Comparison of ENCODE assay signal across 1 cellular context in the genomic region with DNA sequence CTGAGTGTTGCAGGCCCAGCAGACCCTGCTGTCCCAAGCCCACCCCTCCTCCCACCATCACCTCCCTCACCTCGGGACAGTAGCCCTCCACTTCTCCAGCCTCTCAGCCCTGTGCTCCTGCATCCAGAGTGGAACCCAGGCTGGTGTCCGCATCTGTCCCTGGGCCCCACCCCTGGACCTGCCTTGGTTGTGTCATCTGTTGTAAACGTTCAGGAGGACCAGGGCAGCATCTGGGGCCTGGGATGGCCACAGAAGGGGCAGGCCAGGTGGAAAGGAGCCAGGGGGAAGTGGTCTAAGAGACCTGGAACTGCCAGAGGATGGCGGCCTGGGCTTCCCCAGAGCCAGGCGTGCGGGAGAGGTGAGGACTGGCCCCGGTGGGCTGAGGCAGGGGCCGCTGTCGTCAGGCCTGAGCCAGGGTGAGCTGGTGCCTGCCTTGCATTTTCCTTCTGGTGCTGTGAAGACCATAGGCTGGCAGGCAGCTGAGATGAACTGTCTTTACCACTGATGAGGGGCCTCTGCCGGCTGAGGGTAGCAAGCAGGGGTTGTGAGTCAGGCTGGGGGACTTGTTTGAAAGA.
TF ChIP-seq lines count a peak whose summit lies in the region.

No MANE protein-coding gene starts in this region.

TF ChIP-seq in endothelial cell of umbilical vein, 7 proteins besides CTCF, POLR2A, EP300 and RAD21:
- TF ChIP-seq, protein P1, sequence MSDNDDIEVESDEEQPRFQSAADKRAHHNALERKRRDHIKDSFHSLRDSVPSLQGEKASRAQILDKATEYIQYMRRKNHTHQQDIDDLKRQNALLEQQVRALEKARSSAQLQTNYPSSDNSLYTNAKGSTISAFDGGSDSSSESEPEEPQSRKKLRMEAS (IDR thresholded peaks at IDR 0.05; ENCODE audit: insufficient read depth, insufficient read length) = no peak
- TF ChIP-seq POLR2AphosphoS5 (IDR thresholded peaks at IDR 0.05; ENCODE audit: insufficient read depth, low read depth, low read length) (no peak), EZH2 (IDR thresholded peaks at IDR 0.05; ENCODE audit: borderline replicate concordance, low read depth, low read length, severe bottlenecking) (no peak), JUN (IDR thresholded peaks at IDR 0.05; ENCODE audit: borderline replicate concordance, insufficient read depth, insufficient read length, low read depth) (no peak), FOS (IDR thresholded peaks at IDR 0.05; ENCODE audit: borderline replicate concordance, insufficient read depth, low read length) (no peak), MYC (IDR thresholded peaks at IDR 0.05; ENCODE audit: low read depth, low read length) (no peak), GATA2 (IDR thresholded peaks at IDR 0.05; ENCODE audit: insufficient read depth, insufficient read length, low read depth, low read length) (no peak)
